In the genomic region with DNA sequence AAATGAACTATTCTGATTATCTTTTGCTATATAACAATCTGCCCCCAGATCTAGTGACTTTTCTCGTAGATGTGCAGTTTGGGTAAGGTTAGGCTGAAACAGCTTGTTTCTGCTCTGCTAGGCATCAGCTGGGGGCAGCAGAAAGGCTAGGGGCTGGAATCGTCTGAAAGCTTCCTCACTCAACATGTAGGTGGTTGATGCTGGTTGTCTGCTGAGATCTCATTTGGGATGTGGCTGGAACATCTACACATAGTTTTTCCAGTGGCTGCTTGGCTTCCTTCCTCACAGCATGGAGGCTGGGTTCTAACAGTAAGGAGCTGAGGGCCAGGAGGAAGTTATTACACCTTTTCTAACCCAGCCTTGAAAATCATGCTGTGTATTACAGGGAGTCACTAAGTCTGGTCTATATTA, we compare ENCODE assay signal across 20 cellular contexts. TPM values are rescaled to one million over a fixed set of nuclear protein-coding genes. Genes with fewer than 3 reads are reported as not detected.
DNase-seq lines count a peak whose midpoint lies in the region; ATAC-seq and TF ChIP-seq lines count a peak whose summit lies in the region.
"Had no signal": no experiment of that assay in that cellular context is flagged by ENCODE, and none has a peak within 500 bp of the region (broad histone marks: within the 10 kb centered on the region; RNA-seq: fewer than 3 reads in every experiment).

No MANE protein-coding gene starts in this region.

- H3K27ac ChIP-seq in heart left ventricle (no peak overlapping the region), Panc1 (ENCODE audit: low read length) (peak overlapping the region; percentile 21; the same call in 1 of the 2 replicates)
- H3K27ac ChIP-seq: epithelial cell of prostate, RWPE1, transverse colon had no signal

- TF ChIP-seq CTCF in heart left ventricle (IDR thresholded peaks at IDR 0.05) (no peak), Panc1 (IDR thresholded peaks at IDR 0.05) (no peak), glutamatergic neuron (IDR thresholded peaks at IDR 0.05; ENCODE audit: partially characterized antibody, unreplicated experiment) (no peak)

- H3K4me3 ChIP-seq in heart left ventricle (no peak overlapping the region), Panc1 (ENCODE audit: low read depth in 2 of 2, low read length in 2 of 2) (no peak overlapping the region)
- H3K4me3 ChIP-seq: transverse colon had no signal

- peaks cover 51% of the 10 kb centered on the region for H3K4me1 Mint-ChIP-seq in glutamatergic neuron (ENCODE audit: low read depth, unreplicated experiment)

- H3K4me1 ChIP-seq in heart left ventricle (peaks cover 0 to 41% (median 24%) of the 10 kb centered on the region in 12 donors), Panc1 (ENCODE audit: control insufficient read depth, insufficient read depth, low read length) (peaks cover 21% of the 10 kb centered on the region)

- WGBS in heart left ventricle, 4 donors, result 19 to 47% (median 41%) methylated on average over 2 of the region's 2 CpGs

- H3K9me3 ChIP-seq in heart left ventricle (peaks cover 0 to 23% (median 4%) of the 10 kb centered on the region in 12 donors), Panc1 (ENCODE audit: control insufficient read depth, insufficient read depth, low read depth, low read length) (peaks cover 13% of the 10 kb centered on the region; the same call in 1 of the 2 replicates)

- H3K27me3 ChIP-seq in heart left ventricle (no peaks in the 10 kb centered on the region), Panc1 (ENCODE audit: control insufficient read depth, insufficient read depth, low read length) (no peaks in the 10 kb centered on the region)
- H3K27me3 ChIP-seq: transverse colon had no signal

- CTCF ChIA-PET in Panc1 (lab: Charles Lee), result interaction anchor here (0.6 to 0.7 kb wide), 2 partner anchors 76 to 1681 kb away, joined by 3 to 4 read pairs; no protein-coding TSS in a partner anchor

- TF ChIP-seq POLR2A in heart left ventricle (IDR thresholded peaks at IDR 0.05), result no peak

- H3K9me3 Mint-ChIP-seq in glutamatergic neuron (ENCODE audit: unreplicated experiment), result peaks cover 9% of the 10 kb centered on the region

- in situ Hi-C loops in Panc1 (cut with HindIII; ENCODE audit: low pct_unique_long_range_greater_than_20kb, low sequenced_read_pairs), result no loop called here

- DNase-seq in heart left ventricle (no peak), left ventricle myocardium superior (no peak), Panc1 (ENCODE audit: low read depth, low spot score) (no peak), glutamatergic neuron (no peak), retina (peak; percentile 11), NK-92 (lab: John Stamatoyannopoulos, UW; ENCODE audit: unreplicated experiment) (no peak), cortex of kidney (lab: John Stamatoyannopoulos, UW) (no peak)
- DNase-seq: activated CD4-positive, alpha-beta T cell treated with anti-CD3 and anti-CD28 coated beads for 36 hours; activated CD8-positive, alpha-beta memory T cell treated with anti-CD3 and anti-CD28 coated beads, Interleukin-2, amount 50 U/mL, for 48 hours; activated naive CD8-positive, alpha-beta T cell treated with anti-CD3 and anti-CD28 coated beads, Interleukin-2, amount 10 ng/mL, durations not matched to agents 7 days and 5 days; Calu3; central memory CD4-positive, alpha-beta T cell; NCI-H2029 treated with DMSO at 0.1 percent for 48 hours; NCI-H774; T-helper 2 cell; transverse colon had no signal

- ATAC-seq in heart left ventricle (peak in 3 of 4 donors; percentile 22 to 45 (median 32)), left ventricle myocardium superior (no peak), Panc1 (peak; percentile 68), GM18907 (IDR thresholded peaks at IDR 0.05; ENCODE audit: unreplicated experiment) (no peak)
- ATAC-seq: activated CD4-positive, alpha-beta T cell treated with anti-CD3 and anti-CD28 coated beads for 36 hours; sciatic nerve had no signal

- BruUV-seq in Panc1 (replicated peaks; lab: Mats Ljungman, UMichigan), result no TSS peak

- H3K36me3 Mint-ChIP-seq in glutamatergic neuron (ENCODE audit: unreplicated experiment), result no peaks in the 10 kb centered on the region

- peak overlapping the region; percentile 72 for H3K4me3 Mint-ChIP-seq in glutamatergic neuron (ENCODE audit: unreplicated experiment)
- H3K4me3 Mint-ChIP-seq: activated CD4-positive, alpha-beta T cell treated with anti-CD3 and anti-CD28 coated beads for 36 hours had no signal

- peaks cover 0 to 6% (median 0%) of the 10 kb centered on the region in 9 donors for H3K36me3 ChIP-seq in heart left ventricle
- H3K36me3 ChIP-seq in Panc1 (ENCODE audit: control insufficient read depth, insufficient read depth, low read length), result no peaks in the 10 kb centered on the region
- H3K36me3 ChIP-seq: transverse colon had no signal

- peaks cover 11% of the 10 kb centered on the region for H3K27me3 Mint-ChIP-seq in glutamatergic neuron (ENCODE audit: unreplicated experiment)
- H3K27me3 Mint-ChIP-seq: activated CD4-positive, alpha-beta T cell treated with anti-CD3 and anti-CD28 coated beads for 36 hours; activated naive CD8-positive, alpha-beta T cell treated with anti-CD3 and anti-CD28 coated beads, Interleukin-2, amount 10 ng/mL, durations not matched to agents 7 days and 5 days had no signal

- peak overlapping the region; percentile 78 for H3K27ac Mint-ChIP-seq in glutamatergic neuron (ENCODE audit: unreplicated experiment)
- H3K27ac Mint-ChIP-seq: activated CD4-positive, alpha-beta T cell treated with anti-CD3 and anti-CD28 coated beads for 36 hours; activated naive CD8-positive, alpha-beta T cell treated with anti-CD3 and anti-CD28 coated beads, Interleukin-2, amount 10 ng/mL, durations not matched to agents 7 days and 5 days had no signal

- POLR2A ChIA-PET in Panc1 (lab: Charles Lee), result interaction anchor here (0.5 kb wide), 1 partner anchor 1105 kb away, joined by 3 read pairs; no protein-coding TSS in a partner anchor

- intact Hi-C loops in heart left ventricle (cut with DNase I) (no loop called here), left ventricle myocardium superior (cut with micrococcal nuclease) (no loop called here), Panc1 (cut with micrococcal nuclease; ENCODE audit: unreplicated experiment) (no loop called here)

RNA-seq across cellular contexts. Expression of gene USP47, which starts 30.2 kb away (rescaled TPM):
- total RNA-seq in heart left ventricle, result 10 to 100 TPM; 42.3 to 89.6 (median 54.3) TPM
- 10 to 100 TPM; 26.2 to 65.2 TPM for polyA plus RNA-seq in heart left ventricle
- total RNA-seq in left ventricle myocardium superior, result 51.5 TPM
- total RNA-seq in Panc1 (2021; ENCODE audit: unreplicated experiment), result 39.2 TPM
- polyA plus RNA-seq in Panc1 (2012; ENCODE audit: insufficient read length), result 20.3 TPM
- 63.4 TPM for total RNA-seq in glutamatergic neuron (ENCODE audit: unreplicated experiment)

Comparison
In these comparisons a context has a peak if more than half of its experiments do, and no peak if none do; other contexts are left out.
1. ATAC-seq: peak in heart left ventricle (3 of 4) and Panc1 (single experiment); none in left ventricle myocardium superior (single experiment) and GM18907 (single experiment).